8 cellular contexts compared by ENCODE assay signal in the genomic region with DNA sequence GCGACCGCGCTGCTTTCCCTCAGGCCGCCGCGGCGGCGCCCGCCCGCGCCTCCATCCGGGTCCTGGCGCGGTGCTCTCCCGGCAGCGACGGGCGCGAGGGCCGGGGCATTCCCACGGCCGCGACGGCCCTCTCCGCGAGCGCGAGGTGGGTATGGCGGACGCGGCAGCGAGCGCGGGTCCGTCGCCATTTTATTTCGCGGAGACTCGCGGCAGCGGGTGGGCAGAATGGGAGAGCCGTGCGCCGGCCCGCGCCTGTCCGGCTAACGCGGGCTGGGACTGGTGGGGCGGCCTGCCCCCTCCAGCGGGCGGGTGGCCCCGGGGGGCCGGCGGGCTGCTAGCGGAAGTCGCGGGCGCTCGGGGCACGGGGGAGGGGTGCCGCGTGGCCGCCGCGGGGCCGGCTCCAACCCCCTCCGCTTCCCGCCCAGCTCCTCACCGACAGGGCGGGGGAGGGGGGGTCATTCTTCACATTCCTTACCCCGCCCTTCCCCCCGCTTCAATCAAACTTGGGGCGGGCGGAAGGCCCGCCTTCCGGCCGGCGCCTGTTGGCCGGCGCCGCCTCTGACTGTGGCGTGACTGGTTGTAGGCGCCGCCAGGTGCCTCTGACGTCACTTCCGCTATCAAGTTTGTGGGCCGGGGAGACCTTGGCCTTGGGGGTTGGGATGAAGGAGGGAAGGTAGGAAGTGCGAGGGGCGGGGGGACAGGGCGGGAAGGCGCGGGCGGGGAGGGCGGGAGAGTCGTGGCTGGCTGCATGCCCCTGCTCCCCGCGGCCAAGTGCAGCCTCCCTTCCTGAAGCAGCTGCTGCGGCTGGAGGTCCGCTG.
A peak's percentile ranks its signal among the peaks of the same experiment; 100 is the strongest.
DNase-seq lines count a peak whose midpoint lies in the region; ATAC-seq, FAIRE-seq and TF ChIP-seq lines count a peak whose summit lies in the region.

No MANE protein-coding gene starts in this region.

- H3K27ac ChIP-seq in RWPE1 = peak overlapping the region; percentile 99

- peak; percentile 81 for TF ChIP-seq POLR2A in H54 (IDR thresholded peaks at IDR 0.05; ENCODE audit: low read depth, low read length)

- peaks cover 40% of the 10 kb centered on the region for H3K4me1 Mint-ChIP-seq in nephron

- peak; percentile 68 for ATAC-seq in stimulated activated naive CD8-positive, alpha-beta T cell treated with anti-CD3 and anti-CD28 coated beads, Interleukin-15, Interleukin-2, amounts not matched to agents 100 U/mL and 50 U/mL, for 24 hours

- peak overlapping the region; percentile 89 for H3K4me3 ChIP-seq in fibroblast of the aortic adventitia (ENCODE audit: low read depth, low read length)

- no peaks in the 10 kb centered on the region for H3K9me3 Mint-ChIP-seq in nephron

- TF ChIP-seq CTCF in RWPE1 (conservative IDR thresholded peaks at IDR 0.05; ENCODE audit: low read depth) = no peak
- no peak for TF ChIP-seq CTCF in fibroblast of the aortic adventitia (IDR thresholded peaks at IDR 0.05; ENCODE audit: insufficient read depth, low read length)
- peak in 2 of 3 experiments; percentile 17 to 28 for TF ChIP-seq CTCF in nephron (IDR thresholded peaks at IDR 0.05; ENCODE audit: unreplicated experiment in 3 of 3)

- H3K27me3 Mint-ChIP-seq in nephron (ENCODE audit: low read depth) = no peaks in the 10 kb centered on the region

- DNase-seq in ELR (ENCODE audit: low read depth) = peak; percentile 99
- DNase-seq in H54 (ENCODE audit: insufficient read length, low spot score) = peak; percentile 99
- peak; percentile 97 for DNase-seq in LoVo (ENCODE audit: low spot score)
- DNase-seq in RWPE1 (ENCODE audit: low spot score) = peak; percentile 99
- DNase-seq in activated effector memory CD4-positive, alpha-beta T cell treated with Interleukin-2 at 50 U/mL for 16 hours = peak; percentile 92
- DNase-seq in fibroblast of the aortic adventitia (ENCODE audit: low read depth) = peak; percentile 99
- DNase-seq in stimulated activated naive CD8-positive, alpha-beta T cell treated with anti-CD3 and anti-CD28 coated beads, Interleukin-15, Interleukin-2, amounts not matched to agents 100 U/mL and 50 U/mL, for 24 hours = peak; percentile 97

- peak overlapping the region; percentile 91 to 96 (median 93) for H3K4me3 Mint-ChIP-seq in nephron

- POLR2A ChIA-PET in RWPE1 (lab: Yijun Ruan, JAX; ENCODE audit: low non-redundant PET) = interaction anchor here (1.0 kb wide), 1 partner anchor 45 kb away, joined by 3 read pairs; no protein-coding TSS in a partner anchor

- FAIRE-seq in H54 (lab: Jason Lieb, UNC) = peak; percentile 97

- CTCF ChIA-PET in RWPE1 (lab: Yijun Ruan, JAX) = interaction anchor here (0.5 kb wide), 1 partner anchor 40 kb away, joined by 3 read pairs; no protein-coding TSS in a partner anchor

- peak overlapping the region; percentile 93 to 99 (median 95) for H3K27ac Mint-ChIP-seq in nephron

- no peaks in the 10 kb centered on the region for H3K36me3 Mint-ChIP-seq in nephron (ENCODE audit: low read depth)

Comparison
In these comparisons a context has a peak if more than half of its experiments do, and no peak if none do; other contexts are left out.
1. Peak in every context shown above with its lines: DNase-seq, ATAC-seq, H3K4me3 ChIP-seq and H3K27ac ChIP-seq.
2. CTCF ChIP-seq: peak in nephron (2 of 3); none in RWPE1 (single experiment) and fibroblast of the aortic adventitia (single experiment).